In the genomic region with DNA sequence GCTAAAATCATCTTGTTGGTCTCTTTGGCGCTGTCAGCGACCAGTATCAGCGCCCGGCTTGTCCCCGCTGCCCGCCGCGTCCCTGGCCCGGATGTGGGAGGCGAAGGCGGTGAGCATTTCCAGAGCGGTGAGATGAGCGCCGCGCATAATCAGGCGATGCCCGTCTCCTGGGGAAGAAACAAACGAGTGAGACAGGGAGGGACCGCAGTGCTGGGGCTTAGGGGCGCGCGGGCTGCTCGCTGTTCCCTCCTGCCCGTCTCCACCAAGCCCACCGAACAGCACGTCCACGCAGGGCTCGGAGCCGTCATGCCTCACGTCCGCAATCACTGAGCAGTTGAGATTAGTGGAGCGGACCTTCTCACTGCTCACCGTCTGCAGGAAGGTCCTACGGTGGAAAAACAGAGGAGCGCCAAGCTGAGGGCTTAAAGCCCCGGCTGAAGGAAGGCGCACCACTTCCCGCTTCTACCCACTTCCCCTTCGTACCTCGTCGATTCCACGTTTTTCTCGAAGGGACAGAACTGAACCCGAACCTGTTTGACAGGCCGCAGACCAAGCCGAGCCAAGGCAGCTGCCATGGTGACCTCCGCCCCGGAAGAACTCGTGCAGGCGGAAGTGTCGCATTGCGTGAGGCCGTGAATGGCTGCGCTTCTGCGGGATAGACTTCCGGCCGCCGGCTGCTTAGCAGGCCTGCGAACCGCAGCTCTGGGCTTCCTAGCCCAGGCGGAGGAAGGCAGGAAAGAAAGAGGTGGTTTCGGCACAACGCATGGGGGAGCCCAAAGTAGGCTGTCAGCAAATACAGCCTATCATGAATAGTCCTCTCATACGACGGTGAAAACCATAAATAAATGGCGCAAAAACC, we compare ENCODE assay signal across 1 cellular context.
TF ChIP-seq lines count a peak whose summit lies in the region.

A gene (minus strand): TSS at position 595 of the 859 bp plus-strand sequence. CDS start 20 bp downstream, at position 575.

TF ChIP-seq in K562, 482 proteins besides CTCF, POLR2A, EP300 and RAD21 (continued from another document and continues in another):
- peak; percentile 29; the same call in 1 of the 2 replicates for TF ChIP-seq PTBP1 (IDR thresholded peaks at IDR 0.05; ENCODE audit: low read depth, low read length)
- TF ChIP-seq, protein P1, sequence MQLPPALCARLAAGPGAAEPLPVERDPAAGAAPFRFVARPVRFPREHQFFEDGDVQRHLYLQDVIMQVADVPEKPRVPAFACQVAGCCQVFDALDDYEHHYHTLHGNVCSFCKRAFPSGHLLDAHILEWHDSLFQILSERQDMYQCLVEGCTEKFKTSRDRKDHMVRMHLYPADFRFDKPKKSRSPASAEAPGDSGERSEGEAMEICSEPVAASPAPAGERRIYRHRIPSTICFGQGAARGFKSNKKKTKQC (CRISPR knock-in tag; IDR thresholded peaks at IDR 0.05), result peak; percentile 68; the same call in 1 of the 2 replicates
- TF ChIP-seq CBFA2T3 (IDR thresholded peaks at IDR 0.05), result no peak
- TF ChIP-seq RBM22 (IDR thresholded peaks at IDR 0.05; ENCODE audit: low read depth, low read length, poor library complexity, severe bottlenecking), result peak; percentile 76
- TF ChIP-seq XRCC5 (IDR thresholded peaks at IDR 0.05; ENCODE audit: low read depth, low read length), result no peak; the same call in 1 of the 2 replicates
- no peak for TF ChIP-seq SMAD3 (CRISPR knock-in tag; conservative IDR thresholded peaks at IDR 0.05)
- TF ChIP-seq, protein P2, sequence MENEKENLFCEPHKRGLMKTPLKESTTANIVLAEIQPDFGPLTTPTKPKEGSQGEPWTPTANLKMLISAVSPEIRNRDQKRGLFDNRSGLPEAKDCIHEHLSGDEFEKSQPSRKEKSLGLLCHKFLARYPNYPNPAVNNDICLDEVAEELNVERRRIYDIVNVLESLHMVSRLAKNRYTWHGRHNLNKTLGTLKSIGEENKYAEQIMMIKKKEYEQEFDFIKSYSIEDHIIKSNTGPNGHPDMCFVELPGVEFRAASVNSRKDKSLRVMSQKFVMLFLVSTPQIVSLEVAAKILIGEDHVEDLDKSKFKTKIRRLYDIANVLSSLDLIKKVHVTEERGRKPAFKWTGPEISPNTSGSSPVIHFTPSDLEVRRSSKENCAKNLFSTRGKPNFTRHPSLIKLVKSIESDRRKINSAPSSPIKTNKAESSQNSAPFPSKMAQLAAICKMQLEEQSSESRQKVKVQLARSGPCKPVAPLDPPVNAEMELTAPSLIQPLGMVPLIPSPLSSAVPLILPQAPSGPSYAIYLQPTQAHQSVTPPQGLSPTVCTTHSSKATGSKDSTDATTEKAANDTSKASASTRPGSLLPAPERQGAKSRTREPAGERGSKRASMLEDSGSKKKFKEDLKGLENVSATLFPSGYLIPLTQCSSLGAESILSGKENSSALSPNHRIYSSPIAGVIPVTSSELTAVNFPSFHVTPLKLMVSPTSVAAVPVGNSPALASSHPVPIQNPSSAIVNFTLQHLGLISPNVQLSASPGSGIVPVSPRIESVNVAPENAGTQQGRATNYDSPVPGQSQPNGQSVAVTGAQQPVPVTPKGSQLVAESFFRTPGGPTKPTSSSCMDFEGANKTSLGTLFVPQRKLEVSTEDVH (IDR thresholded peaks at IDR 0.05; ENCODE audit: low read depth, partially characterized antibody), result peak; percentile 94
- TF ChIP-seq ZKSCAN3 (CRISPR knock-in tag; IDR thresholded peaks at IDR 0.05), result no peak
- TF ChIP-seq, protein P3, sequence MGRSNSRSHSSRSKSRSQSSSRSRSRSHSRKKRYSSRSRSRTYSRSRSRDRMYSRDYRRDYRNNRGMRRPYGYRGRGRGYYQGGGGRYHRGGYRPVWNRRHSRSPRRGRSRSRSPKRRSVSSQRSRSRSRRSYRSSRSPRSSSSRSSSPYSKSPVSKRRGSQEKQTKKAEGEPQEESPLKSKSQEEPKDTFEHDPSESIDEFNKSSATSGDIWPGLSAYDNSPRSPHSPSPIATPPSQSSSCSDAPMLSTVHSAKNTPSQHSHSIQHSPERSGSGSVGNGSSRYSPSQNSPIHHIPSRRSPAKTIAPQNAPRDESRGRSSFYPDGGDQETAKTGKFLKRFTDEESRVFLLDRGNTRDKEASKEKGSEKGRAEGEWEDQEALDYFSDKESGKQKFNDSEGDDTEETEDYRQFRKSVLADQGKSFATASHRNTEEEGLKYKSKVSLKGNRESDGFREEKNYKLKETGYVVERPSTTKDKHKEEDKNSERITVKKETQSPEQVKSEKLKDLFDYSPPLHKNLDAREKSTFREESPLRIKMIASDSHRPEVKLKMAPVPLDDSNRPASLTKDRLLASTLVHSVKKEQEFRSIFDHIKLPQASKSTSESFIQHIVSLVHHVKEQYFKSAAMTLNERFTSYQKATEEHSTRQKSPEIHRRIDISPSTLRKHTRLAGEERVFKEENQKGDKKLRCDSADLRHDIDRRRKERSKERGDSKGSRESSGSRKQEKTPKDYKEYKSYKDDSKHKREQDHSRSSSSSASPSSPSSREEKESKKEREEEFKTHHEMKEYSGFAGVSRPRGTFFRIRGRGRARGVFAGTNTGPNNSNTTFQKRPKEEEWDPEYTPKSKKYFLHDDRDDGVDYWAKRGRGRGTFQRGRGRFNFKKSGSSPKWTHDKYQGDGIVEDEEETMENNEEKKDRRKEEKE (IDR thresholded peaks at IDR 0.05; ENCODE audit: borderline replicate concordance in 1 of 2, control insufficient read depth in 1 of 2, low read depth in 2 of 2, low read length in 1 of 2), result no peak
- TF ChIP-seq ETV6 (IDR thresholded peaks at IDR 0.05; ENCODE audit: borderline replicate concordance in 1 of 2, low read depth in 2 of 2, low read length in 1 of 2), result no peak
- no peak for TF ChIP-seq ETV6 (CRISPR knock-in tag; IDR thresholded peaks at IDR 0.05; ENCODE audit: borderline replicate concordance)
- TF ChIP-seq, protein P4, sequence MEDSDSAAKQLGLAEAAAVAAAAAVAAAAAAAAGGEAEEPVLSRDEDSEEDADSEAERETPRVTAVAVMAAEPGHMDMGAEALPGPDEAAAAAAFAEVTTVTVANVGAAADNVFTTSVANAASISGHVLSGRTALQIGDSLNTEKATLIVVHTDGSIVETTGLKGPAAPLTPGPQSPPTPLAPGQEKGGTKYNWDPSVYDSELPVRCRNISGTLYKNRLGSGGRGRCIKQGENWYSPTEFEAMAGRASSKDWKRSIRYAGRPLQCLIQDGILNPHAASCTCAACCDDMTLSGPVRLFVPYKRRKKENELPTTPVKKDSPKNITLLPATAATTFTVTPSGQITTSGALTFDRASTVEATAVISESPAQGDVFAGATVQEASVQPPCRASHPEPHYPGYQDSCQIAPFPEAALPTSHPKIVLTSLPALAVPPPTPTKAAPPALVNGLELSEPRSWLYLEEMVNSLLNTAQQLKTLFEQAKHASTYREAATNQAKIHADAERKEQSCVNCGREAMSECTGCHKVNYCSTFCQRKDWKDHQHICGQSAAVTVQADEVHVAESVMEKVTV (CRISPR knock-in tag; IDR thresholded peaks at IDR 0.05), result 0 out of 2 replicates have a peak, but pooled peaks have one; percentile 20
- TF ChIP-seq TAF7 (tag; IDR thresholded peaks at IDR 0.05), result peak; percentile 9; the same call in 1 of the 2 replicates
- TF ChIP-seq NR2C2 (CRISPR knock-in tag; IDR thresholded peaks at IDR 0.05), result peak; percentile 100
- TF ChIP-seq NR2C2 (tag; IDR thresholded peaks at IDR 0.05), result peak; percentile 100
- peak; percentile 92 for TF ChIP-seq ELF2 (CRISPR knock-in tag; IDR thresholded peaks at IDR 0.05)
- TF ChIP-seq, protein P5, sequence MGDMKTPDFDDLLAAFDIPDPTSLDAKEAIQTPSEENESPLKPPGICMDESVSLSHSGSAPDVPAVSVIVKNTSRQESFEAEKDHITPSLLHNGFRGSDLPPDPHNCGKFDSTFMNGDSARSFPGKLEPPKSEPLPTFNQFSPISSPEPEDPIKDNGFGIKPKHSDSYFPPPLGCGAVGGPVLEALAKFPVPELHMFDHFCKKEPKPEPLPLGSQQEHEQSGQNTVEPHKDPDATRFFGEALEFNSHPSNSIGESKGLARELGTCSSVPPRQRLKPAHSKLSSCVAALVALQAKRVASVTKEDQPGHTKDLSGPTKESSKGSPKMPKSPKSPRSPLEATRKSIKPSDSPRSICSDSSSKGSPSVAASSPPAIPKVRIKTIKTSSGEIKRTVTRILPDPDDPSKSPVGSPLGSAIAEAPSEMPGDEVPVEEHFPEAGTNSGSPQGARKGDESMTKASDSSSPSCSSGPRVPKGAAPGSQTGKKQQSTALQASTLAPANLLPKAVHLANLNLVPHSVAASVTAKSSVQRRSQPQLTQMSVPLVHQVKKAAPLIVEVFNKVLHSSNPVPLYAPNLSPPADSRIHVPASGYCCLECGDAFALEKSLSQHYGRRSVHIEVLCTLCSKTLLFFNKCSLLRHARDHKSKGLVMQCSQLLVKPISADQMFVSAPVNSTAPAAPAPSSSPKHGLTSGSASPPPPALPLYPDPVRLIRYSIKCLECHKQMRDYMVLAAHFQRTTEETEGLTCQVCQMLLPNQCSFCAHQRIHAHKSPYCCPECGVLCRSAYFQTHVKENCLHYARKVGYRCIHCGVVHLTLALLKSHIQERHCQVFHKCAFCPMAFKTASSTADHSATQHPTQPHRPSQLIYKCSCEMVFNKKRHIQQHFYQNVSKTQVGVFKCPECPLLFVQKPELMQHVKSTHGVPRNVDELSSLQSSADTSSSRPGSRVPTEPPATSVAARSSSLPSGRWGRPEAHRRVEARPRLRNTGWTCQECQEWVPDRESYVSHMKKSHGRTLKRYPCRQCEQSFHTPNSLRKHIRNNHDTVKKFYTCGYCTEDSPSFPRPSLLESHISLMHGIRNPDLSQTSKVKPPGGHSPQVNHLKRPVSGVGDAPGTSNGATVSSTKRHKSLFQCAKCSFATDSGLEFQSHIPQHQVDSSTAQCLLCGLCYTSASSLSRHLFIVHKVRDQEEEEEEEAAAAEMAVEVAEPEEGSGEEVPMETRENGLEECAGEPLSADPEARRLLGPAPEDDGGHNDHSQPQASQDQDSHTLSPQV (IDR thresholded peaks at IDR 0.05), result peak; percentile 87
- TF ChIP-seq FOXJ2 (tag; IDR thresholded peaks at IDR 0.05), result peak; percentile 59
- TF ChIP-seq HNRNPUL1 (IDR thresholded peaks at IDR 0.05; ENCODE audit: low read length), result no peak
- peak; percentile 98 for TF ChIP-seq C11orf30 (IDR thresholded peaks at IDR 0.05; ENCODE audit: low read depth)
- no peak for TF ChIP-seq ZNF445 (CRISPR knock-in tag; IDR thresholded peaks at IDR 0.05; ENCODE audit: low read depth)
- no peak for TF ChIP-seq IRF2 (CRISPR knock-in tag; IDR thresholded peaks at IDR 0.05)
- TF ChIP-seq ZNF778 (CRISPR knock-in tag; IDR thresholded peaks at IDR 0.05), result no peak
- TF ChIP-seq, protein P6, sequence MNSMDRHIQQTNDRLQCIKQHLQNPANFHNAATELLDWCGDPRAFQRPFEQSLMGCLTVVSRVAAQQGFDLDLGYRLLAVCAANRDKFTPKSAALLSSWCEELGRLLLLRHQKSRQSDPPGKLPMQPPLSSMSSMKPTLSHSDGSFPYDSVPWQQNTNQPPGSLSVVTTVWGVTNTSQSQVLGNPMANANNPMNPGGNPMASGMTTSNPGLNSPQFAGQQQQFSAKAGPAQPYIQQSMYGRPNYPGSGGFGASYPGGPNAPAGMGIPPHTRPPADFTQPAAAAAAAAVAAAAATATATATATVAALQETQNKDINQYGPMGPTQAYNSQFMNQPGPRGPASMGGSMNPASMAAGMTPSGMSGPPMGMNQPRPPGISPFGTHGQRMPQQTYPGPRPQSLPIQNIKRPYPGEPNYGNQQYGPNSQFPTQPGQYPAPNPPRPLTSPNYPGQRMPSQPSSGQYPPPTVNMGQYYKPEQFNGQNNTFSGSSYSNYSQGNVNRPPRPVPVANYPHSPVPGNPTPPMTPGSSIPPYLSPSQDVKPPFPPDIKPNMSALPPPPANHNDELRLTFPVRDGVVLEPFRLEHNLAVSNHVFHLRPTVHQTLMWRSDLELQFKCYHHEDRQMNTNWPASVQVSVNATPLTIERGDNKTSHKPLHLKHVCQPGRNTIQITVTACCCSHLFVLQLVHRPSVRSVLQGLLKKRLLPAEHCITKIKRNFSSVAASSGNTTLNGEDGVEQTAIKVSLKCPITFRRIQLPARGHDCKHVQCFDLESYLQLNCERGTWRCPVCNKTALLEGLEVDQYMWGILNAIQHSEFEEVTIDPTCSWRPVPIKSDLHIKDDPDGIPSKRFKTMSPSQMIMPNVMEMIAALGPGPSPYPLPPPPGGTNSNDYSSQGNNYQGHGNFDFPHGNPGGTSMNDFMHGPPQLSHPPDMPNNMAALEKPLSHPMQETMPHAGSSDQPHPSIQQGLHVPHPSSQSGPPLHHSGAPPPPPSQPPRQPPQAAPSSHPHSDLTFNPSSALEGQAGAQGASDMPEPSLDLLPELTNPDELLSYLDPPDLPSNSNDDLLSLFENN (IDR thresholded peaks at IDR 0.05; ENCODE audit: low read depth in 2 of 2, low read length in 2 of 2), result peak in 1 of 2 experiments; percentile 61; a peak in 1 of 4 replicates
- peak in 1 of 2 experiments; percentile 39; a peak in 1 of 4 replicates for TF ChIP-seq SIX5 (IDR thresholded peaks at IDR 0.05; ENCODE audit: borderline replicate concordance in 1 of 2, insufficient read depth in 1 of 2, low read depth in 1 of 2, low read length in 2 of 2)
- TF ChIP-seq MBD2 (IDR thresholded peaks at IDR 0.05; ENCODE audit: borderline replicate concordance, low read depth), result peak; percentile 84
- peak; percentile 24; the same call in 1 of the 2 replicates for TF ChIP-seq HDAC8 (tag; IDR thresholded peaks at IDR 0.05)
- no peak for TF ChIP-seq PURB (CRISPR knock-in tag; IDR thresholded peaks at IDR 0.05; ENCODE audit: low read depth)
- TF ChIP-seq GATAD2B (IDR thresholded peaks at IDR 0.05; ENCODE audit: borderline replicate concordance), result no peak
- TF ChIP-seq TAF15 (IDR thresholded peaks at IDR 0.05; ENCODE audit: low read depth, low read length), result no peak
- no peak for TF ChIP-seq BMI1 (IDR thresholded peaks at IDR 0.05; ENCODE audit: low read length)
- TF ChIP-seq RBFOX2 (IDR thresholded peaks at IDR 0.05; ENCODE audit: low read depth, low read length), result peak; percentile 89
- TF ChIP-seq PHF20 (IDR thresholded peaks at IDR 0.05; ENCODE audit: partially characterized antibody), result peak; percentile 99
- no peak for TF ChIP-seq MYBL2 (IDR thresholded peaks at IDR 0.05; ENCODE audit: low read depth)
- no peak for TF ChIP-seq MYBL2 (CRISPR knock-in tag; IDR thresholded peaks at IDR 0.05; ENCODE audit: borderline replicate concordance)
- TF ChIP-seq, protein P7, sequence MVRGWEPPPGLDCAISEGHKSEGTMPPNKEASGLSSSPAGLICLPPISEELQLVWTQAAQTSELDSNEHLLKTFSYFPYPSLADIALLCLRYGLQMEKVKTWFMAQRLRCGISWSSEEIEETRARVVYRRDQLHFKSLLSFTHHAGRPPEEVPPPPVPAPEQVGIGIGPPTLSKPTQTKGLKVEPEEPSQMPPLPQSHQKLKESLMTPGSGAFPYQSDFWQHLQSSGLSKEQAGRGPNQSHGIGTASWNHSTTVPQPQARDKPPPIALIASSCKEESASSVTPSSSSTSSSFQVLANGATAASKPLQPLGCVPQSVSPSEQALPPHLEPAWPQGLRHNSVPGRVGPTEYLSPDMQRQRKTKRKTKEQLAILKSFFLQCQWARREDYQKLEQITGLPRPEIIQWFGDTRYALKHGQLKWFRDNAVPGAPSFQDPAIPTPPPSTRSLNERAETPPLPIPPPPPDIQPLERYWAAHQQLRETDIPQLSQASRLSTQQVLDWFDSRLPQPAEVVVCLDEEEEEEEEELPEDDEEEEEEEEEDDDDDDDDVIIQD (CRISPR knock-in tag; IDR thresholded peaks at IDR 0.05), result no peak
